Comparison of ENCODE assay signal across 11 cellular contexts in the genomic region with DNA sequence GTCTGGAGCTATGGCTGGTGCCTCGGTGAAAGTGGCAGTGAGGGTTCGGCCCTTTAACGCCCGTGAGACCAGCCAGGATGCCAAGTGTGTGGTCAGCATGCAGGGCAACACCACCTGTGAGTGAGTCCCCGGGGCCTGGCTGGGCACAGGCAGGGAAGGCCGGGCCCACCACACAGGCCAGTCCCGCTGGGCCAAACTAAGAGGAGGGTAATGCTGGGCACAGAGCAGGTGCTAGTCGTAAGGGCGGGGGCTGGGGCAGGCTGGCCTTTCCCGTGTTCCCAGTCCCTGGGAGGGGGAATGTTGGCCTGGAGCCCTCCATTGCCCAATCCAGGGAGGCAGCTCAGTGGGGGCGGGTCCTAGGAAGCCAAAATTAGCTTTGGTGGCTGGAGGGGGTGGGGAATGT. TPM values are rescaled to one million over a fixed set of nuclear protein-coding genes. Genes with fewer than 3 reads are reported as not detected.
A peak's percentile ranks its signal among the peaks of the same experiment; 100 is the strongest.
DNase-seq lines count a peak whose midpoint lies in the region; ATAC-seq, FAIRE-seq and TF ChIP-seq lines count a peak whose summit lies in the region.
"Had no signal": no experiment of that assay in that cellular context is flagged by ENCODE, and none has a peak within 500 bp of the region (broad histone marks: within the 10 kb centered on the region; RNA-seq: fewer than 3 reads in every experiment).

No MANE protein-coding gene starts in this region.

- TF ChIP-seq CTCF in A549 (IDR thresholded peaks at IDR 0.05): no peak
- no peak for TF ChIP-seq CTCF in OCI-LY7 (conservative IDR thresholded peaks at IDR 0.05; ENCODE audit: low read length)
- TF ChIP-seq CTCF in cardiac muscle cell (IDR thresholded peaks at IDR 0.05; ENCODE audit: low read depth, low read length): no peak
- no peak for TF ChIP-seq CTCF in omental fat pad (IDR thresholded peaks at IDR 0.05)
- TF ChIP-seq CTCF in WERI-Rb-1 (IDR thresholded peaks at IDR 0.05; ENCODE audit: low read depth, low read length): no peak

- CTCF ChIA-PET in A549 (lab: Yijun Ruan, JAX): interaction anchor here (0.6 to 4.3 kb wide), 8 partner anchors 13 to 62 kb away, joined by 3 to 18 read pairs (median 6); partner anchors contain the start of genes CAMTA2 and SPAG7
- CTCF ChIA-PET in OCI-LY7 (lab: Charles Lee; ENCODE audit: unreplicated experiment): interaction anchor here (0.6 kb wide), 1 partner anchor 528 kb away, joined by 3 read pairs; no protein-coding TSS in a partner anchor

- no peak for TF ChIP-seq EP300 in A549 (IDR thresholded peaks at IDR 0.05)

- intact Hi-C loops in OCI-LY7 (cut with micrococcal nuclease; ENCODE audit: unreplicated experiment): no loop called here

- H3K4me2 ChIP-seq in A549: peak overlapping the region; percentile 89; the same call in 2 of the 3 replicates
- peak overlapping the region; percentile 98; the same call in 1 of the 2 replicates for H3K4me2 ChIP-seq in OCI-LY7 (ENCODE audit: low read length)

- no peaks in the 10 kb centered on the region for H3K9me2 ChIP-seq in OCI-LY7 (ENCODE audit: insufficient read depth, low read length)

- no peaks in the 10 kb centered on the region for H3K9me3 ChIP-seq in A549
- no peaks in the 10 kb centered on the region for H3K9me3 ChIP-seq in OCI-LY7 (ENCODE audit: low read length)
- H3K9me3 ChIP-seq in cardiac muscle cell (ENCODE audit: low read depth): no peaks in the 10 kb centered on the region
- H3K9me3 ChIP-seq in WERI-Rb-1 (ENCODE audit: severe bottlenecking): no peaks in the 10 kb centered on the region

- H2AFZ ChIP-seq in OCI-LY7 (ENCODE audit: low read length): no peak overlapping the region

- H3K36me3 ChIP-seq in OCI-LY7 (ENCODE audit: insufficient read depth, low read length): peaks cover 39% of the 10 kb centered on the region
- H3K36me3 ChIP-seq in cardiac muscle cell: peaks cover 39% of the 10 kb centered on the region
- peaks cover 42% of the 10 kb centered on the region for H3K36me3 ChIP-seq in WERI-Rb-1

- H3K27ac ChIP-seq in A549: peak overlapping the region in 1 of 2 experiments; percentile 91; a peak in 3 of 6 replicates
- H3K27ac ChIP-seq in OCI-LY7 (ENCODE audit: low read depth, low read length, poor library complexity, severe bottlenecking): no peak overlapping the region
- peak overlapping the region; percentile 87 for H3K27ac ChIP-seq in cardiac muscle cell
- no peak overlapping the region for H3K27ac ChIP-seq in WERI-Rb-1

- no peak for TF ChIP-seq RAD21 in A549 (conservative IDR thresholded peaks at IDR 0.05 in 1 of 2, IDR thresholded peaks at IDR 0.05 in 1 of 2)

- no peaks in the 10 kb centered on the region for H4K20me1 ChIP-seq in OCI-LY7 (ENCODE audit: insufficient read depth, low read length)

- H3K4me3 ChIP-seq in A549 (no peak overlapping the region), OCI-LY7 (ENCODE audit: low read depth, low read length, poor library complexity, severe bottlenecking) (no peak overlapping the region), cardiac muscle cell (peak overlapping the region; percentile 90), WERI-Rb-1 (ENCODE audit: low read depth, low read length) (no peak overlapping the region)

- no peak for ATAC-seq in A549
- peak; percentile 34 for ATAC-seq in omental fat pad (ENCODE audit: low FRiP score)
- ATAC-seq in HG02588 (IDR thresholded peaks at IDR 0.05; ENCODE audit: unreplicated experiment): no peak
- ATAC-seq: left colon had no signal

- DNase-seq in A549 (ENCODE audit: low read depth in 1 of 2, low spot score in 1 of 2) (no peak), OCI-LY7 (ENCODE audit: low spot score) (no peak), cardiac muscle cell (ENCODE audit: low read depth in 1 of 2, low spot score in 1 of 2) (peak; percentile 54 to 60), omental fat pad (ENCODE audit: low spot score) (peak; percentile 36), NCI-H446 (lab: John Stamatoyannopoulos, UW) (no peak), WERI-Rb-1 (no peak)
- DNase-seq in activated naive CD4-positive, alpha-beta T cell treated with anti-CD3 and anti-CD28 coated beads, Interleukin-2, amount 50 U/mL, for 16 hours: no peak
- DNase-seq: activated effector memory CD4-positive, alpha-beta T cell treated with anti-CD3 and anti-CD28 coated beads, Interleukin-2, amount 50 U/mL, for 16 hours; NCI-H1092 treated with DMSO at 0.1 percent for 48 hours had no signal

- H3K27me3 ChIP-seq in cardiac muscle cell (no peaks in the 10 kb centered on the region), WERI-Rb-1 (ENCODE audit: insufficient read depth, low read depth, severe bottlenecking) (no peaks in the 10 kb centered on the region)

- TF ChIP-seq POLR2A in A549 (IDR thresholded peaks at IDR 0.05; ENCODE audit: low read length): no peak

- POLR2A ChIA-PET in A549 (lab: Yijun Ruan, JAX) (no interaction called here), OCI-LY7 (lab: Charles Lee) (interaction anchor here (0.6 kb wide), 1 partner anchor 25 kb away, joined by 3 read pairs; no protein-coding TSS in a partner anchor)

- peaks cover 26% of the 10 kb centered on the region for H3K4me1 ChIP-seq in A549
- H3K4me1 ChIP-seq in OCI-LY7 (ENCODE audit: insufficient read depth, low read length, poor library complexity, severe bottlenecking): peaks cover 20% of the 10 kb centered on the region
- H3K4me1 ChIP-seq in cardiac muscle cell (ENCODE audit: low read depth): peaks cover 26% of the 10 kb centered on the region

- peaks cover 6% of the 10 kb centered on the region; the same call in 1 of the 2 replicates for H3K79me2 ChIP-seq in OCI-LY7 (ENCODE audit: insufficient read depth, low read depth, low read length)

- no peak for FAIRE-seq in A549 (lab: Jason Lieb, UNC)

- WGBS in A549 (ENCODE audit: missing lambda C conversion rate): 75% methylated on average over 8 of the region's 11 CpGs

- no TSS peak for BruUV-seq in OCI-LY7 (replicated peaks; lab: Mats Ljungman, UMichigan)

RNA-seq across cellular contexts. Expression of gene KIF1C, which starts 2.5 kb away (rescaled TPM):
- polyA plus RNA-seq in A549 (2011; rRNA removed) (42.0 and 48.4 TPM in 2 replicates), A549 (2017; fragmentation: RNase III; extraction: RNeasy Plus Mini Kit Qiagen cat#74134 plus additional on column Dnase treatment) (74.0 to 77.4 TPM (median 76.5 TPM) in 3 replicates), cardiac muscle cell (62.9 and 67.1 TPM in 2 replicates)
- polyA plus RNA-seq in A549 (2012; cell fraction: cytosol; rRNA removed): 37.4 and 38.1 TPM in 2 replicates
- 33.1 and 36.2 TPM in 2 replicates for polyA plus RNA-seq in A549 (2012; cell fraction: nucleus; rRNA removed)
- 64.5 and 68.4 TPM in 2 replicates for polyA minus RNA-seq in A549 (2011; rRNA and poly(A)+ RNA removed)
- total RNA-seq in OCI-LY7 (2014; rRNA removed; shearing (Covaris generic)): 20.6 and 32.1 TPM in 2 replicates
- total RNA-seq in OCI-LY7 (2022) (51.1 and 53.7 TPM in 2 replicates), cardiac muscle cell (57.9 and 65.8 TPM in 2 replicates), omental fat pad (10 to 100 TPM; 64.5 to 92.5 (median 76.4) TPM)

RNA-seq across cellular contexts. Expression of gene INCA1, which starts 2.9 kb away (rescaled TPM):
- 0.66 and 0.86 TPM in 2 replicates for polyA plus RNA-seq in A549 (2011; rRNA removed)
- polyA plus RNA-seq in A549 (2012; cell fraction: cytosol; rRNA removed): 0.75 and 1.3 TPM in 2 replicates
- 1.7 and 2.0 TPM in 2 replicates for polyA plus RNA-seq in A549 (2012; cell fraction: nucleus; rRNA removed)
- 1.1 to 1.3 TPM (median 1.1 TPM) in 3 replicates for polyA plus RNA-seq in A549 (2017; fragmentation: RNase III; extraction: RNeasy Plus Mini Kit Qiagen cat#74134 plus additional on column Dnase treatment)
- polyA minus RNA-seq in A549 (2011; rRNA and poly(A)+ RNA removed): 0.58 and 1.6 TPM in 2 replicates
- not detected in 2 replicates for total RNA-seq in OCI-LY7 (2014; rRNA removed; shearing (Covaris generic))
- 0.82 and 1.2 TPM in 2 replicates for total RNA-seq in OCI-LY7 (2022)
- 1.9 and 6.7 TPM in 2 replicates for total RNA-seq in cardiac muscle cell
- 6.4 and 6.9 TPM in 2 replicates for polyA plus RNA-seq in cardiac muscle cell
- total RNA-seq in omental fat pad: 1 to 10 TPM in 3 of 4 donors, not detected in 1; 1.0 to 1.4 (median 1.3) TPM

RNA-seq across cellular contexts. Expression of gene CAMTA2, which starts 12.8 kb away (rescaled TPM):
- polyA plus RNA-seq in A549 (2011; rRNA removed): 12.4 and 17.7 TPM in 2 replicates
- 25.8 and 28.1 TPM in 2 replicates for polyA plus RNA-seq in A549 (2012; cell fraction: cytosol; rRNA removed)
- polyA plus RNA-seq in A549 (2012; cell fraction: nucleus; rRNA removed): 133 and 137 TPM in 2 replicates
- 30.1 to 33.8 TPM (median 30.3 TPM) in 3 replicates for polyA plus RNA-seq in A549 (2017; fragmentation: RNase III; extraction: RNeasy Plus Mini Kit Qiagen cat#74134 plus additional on column Dnase treatment)
- polyA minus RNA-seq in A549 (2011; rRNA and poly(A)+ RNA removed): 14.2 and 16.1 TPM in 2 replicates
- 8.7 and 9.7 TPM in 2 replicates for total RNA-seq in OCI-LY7 (2014; rRNA removed; shearing (Covaris generic))
- total RNA-seq in OCI-LY7 (2022): 44.3 and 53.4 TPM in 2 replicates
- 10.5 and 11.6 TPM in 2 replicates for total RNA-seq in cardiac muscle cell
- polyA plus RNA-seq in cardiac muscle cell: 17.8 and 18.3 TPM in 2 replicates
- total RNA-seq in omental fat pad: 10 to 100 TPM; 11.4 to 27.7 (median 21.4) TPM

RNA-seq across cellular contexts. Expression of gene SPAG7, which starts 32.6 kb away (rescaled TPM):
- polyA plus RNA-seq in A549 (2011; rRNA removed): 72.6 and 94.9 TPM in 2 replicates
- 83.2 and 107 TPM in 2 replicates for polyA plus RNA-seq in A549 (2012; cell fraction: cytosol; rRNA removed)
- polyA plus RNA-seq in A549 (2012; cell fraction: nucleus; rRNA removed): 65.1 and 68.1 TPM in 2 replicates
- 101 to 102 TPM (median 102 TPM) in 3 replicates for polyA plus RNA-seq in A549 (2017; fragmentation: RNase III; extraction: RNeasy Plus Mini Kit Qiagen cat#74134 plus additional on column Dnase treatment)
- polyA minus RNA-seq in A549 (2011; rRNA and poly(A)+ RNA removed): 32.7 and 36.0 TPM in 2 replicates
- 53.2 and 54.4 TPM in 2 replicates for total RNA-seq in OCI-LY7 (2014; rRNA removed; shearing (Covaris generic))
- total RNA-seq in OCI-LY7 (2022): 58.9 and 67.7 TPM in 2 replicates
- 199 and 227 TPM in 2 replicates for total RNA-seq in cardiac muscle cell
- polyA plus RNA-seq in cardiac muscle cell: 394 and 399 TPM in 2 replicates
- total RNA-seq in omental fat pad: 10 to 100 TPM; 45.3 to 71.0 (median 47.5) TPM

RNA-seq across cellular contexts. Expression of gene SLC52A1, which starts 35.0 kb away (rescaled TPM):
- polyA plus RNA-seq in A549 (2011; rRNA removed): 1.4 and 1.9 TPM in 2 replicates
- 0.63 and 0.87 TPM in 2 replicates for polyA plus RNA-seq in A549 (2012; cell fraction: cytosol; rRNA removed)
- polyA plus RNA-seq in A549 (2012; cell fraction: nucleus; rRNA removed): 3.2 and 3.4 TPM in 2 replicates
- 1.0 to 1.4 TPM (median 1.3 TPM) in 3 replicates for polyA plus RNA-seq in A549 (2017; fragmentation: RNase III; extraction: RNeasy Plus Mini Kit Qiagen cat#74134 plus additional on column Dnase treatment)
- polyA minus RNA-seq in A549 (2011; rRNA and poly(A)+ RNA removed): 1.5 and 1.7 TPM in 2 replicates
- total RNA-seq in OCI-LY7 (2014; rRNA removed; shearing (Covaris generic)): not detected in 2 replicates
- not detected in 2 replicates for total RNA-seq in OCI-LY7 (2022)
- not detected in 2 replicates for total RNA-seq in cardiac muscle cell
- polyA plus RNA-seq in cardiac muscle cell: 0.16 TPM in 1 of 2 replicates, not detected in the other
- not detected for total RNA-seq in omental fat pad

Comparison
In these comparisons a context has a peak if more than half of its experiments do, and no peak if none do; other contexts are left out.
1. DNase-seq: peak in cardiac muscle cell (2 of 2) and omental fat pad (single experiment); none in A549 (0 of 2), OCI-LY7 (single experiment), NCI-H446 (0 of 2), activated naive CD4-positive, alpha-beta T cell treated with anti-CD3 and anti-CD28 coated beads, Interleukin-2, amount 50 U/mL, for 16 hours (single experiment) and WERI-Rb-1 (single experiment).